Comparison of ENCODE assay signal across 19 cellular contexts in genomic region chr1:104746994-104747393, GRCh38.
DNase-seq lines count a peak whose midpoint lies in the region; ATAC-seq and TF ChIP-seq lines count a peak whose summit lies in the region.
"Had no signal": no experiment of that assay in that cellular context is flagged by ENCODE, and none has a peak within 500 bp of the region (broad histone marks: within the 10 kb centered on the region; RNA-seq: fewer than 3 reads in every experiment).

No MANE protein-coding gene starts in this region.

- in situ Hi-C loops in ACHN (cut with HindIII; ENCODE audit: low pct_ligation_motif_present, low pct_unique_long_range_greater_than_20kb, low sequenced_read_pairs) = no loop called here

- 28 to 42% (median 35%) methylated on average over 2 of the region's 2 CpGs for WGBS in adrenal gland, 4 donors

- H3K36me3 ChIP-seq in adrenal gland (replicated peaks in 1 of 2) (no peaks in the 10 kb centered on the region), uterus (no peaks in the 10 kb centered on the region)
- H3K36me3 ChIP-seq: neutrophil, thyroid gland had no signal

- H3K9me3 ChIP-seq in adrenal gland (replicated peaks in 1 of 3) (no peaks in the 10 kb centered on the region), uterus (no peaks in the 10 kb centered on the region)
- H3K9me3 ChIP-seq: body of pancreas, neutrophil, thyroid gland had no signal

- intact Hi-C loops in adrenal gland (cut with DNase I) = no loop called here
- intact Hi-C loops in uterus (cut with DNase I; ENCODE audit: low total_unique reads) = no loop called here

- no peaks in the 10 kb centered on the region for H3K27me3 ChIP-seq in adrenal gland
- H3K27me3 ChIP-seq in uterus = no peaks in the 10 kb centered on the region
- H3K27me3 ChIP-seq: body of pancreas, neutrophil, thyroid gland had no signal

- H3K4me3 ChIP-seq in adrenal gland (no peak overlapping the region), uterus (no peak overlapping the region)
- H3K4me3 ChIP-seq: body of pancreas, thyroid gland had no signal

- H3K4me1 ChIP-seq in adrenal gland (replicated peaks in 1 of 2) (no peaks in the 10 kb centered on the region), uterus (no peaks in the 10 kb centered on the region)
- H3K4me1 ChIP-seq: body of pancreas, thyroid gland had no signal

- TF ChIP-seq POLR2A in adrenal gland (IDR thresholded peaks at IDR 0.05) (no peak), uterus (IDR thresholded peaks at IDR 0.05) (no peak)

- TF ChIP-seq CTCF in adrenal gland (IDR thresholded peaks at IDR 0.05) (no peak), uterus (IDR thresholded peaks at IDR 0.05) (no peak)

- ATAC-seq in GM18511 (IDR thresholded peaks at IDR 0.05; ENCODE audit: unreplicated experiment) = peak; percentile 79
- ATAC-seq in GM19463 (IDR thresholded peaks at IDR 0.05; ENCODE audit: unreplicated experiment) = peak; percentile 57
- ATAC-seq in HG02798 (IDR thresholded peaks at IDR 0.05; ENCODE audit: poor library complexity, unreplicated experiment) = peak; percentile 50
- peak; percentile 47 for ATAC-seq in HG03442 (IDR thresholded peaks at IDR 0.05; ENCODE audit: unreplicated experiment)
- ATAC-seq: activated CD4-positive, CD25-positive, alpha-beta regulatory T cell treated with anti-CD3 and anti-CD28 coated beads, Interleukin-2, amount 50 U/mL, for 24 hours; body of pancreas; sciatic nerve; T-helper 17 cell had no signal

- DNase-seq in adrenal gland = no peak
- DNase-seq in ACHN = no peak
- no peak for DNase-seq in 8988T
- no peak for DNase-seq in uterus
- DNase-seq: activated naive CD4-positive, alpha-beta T cell treated with anti-CD3 and anti-CD28 coated beads, Interleukin-2, amount 10 ng/mL, durations not matched to agents 7 days and 5 days; body of pancreas; kidney; NCI-H2029; NCI-H748 treated with DMSO at 0.1 percent for 48 hours; stimulated activated CD4-positive, alpha-beta T cell treated with anti-CD3 and anti-CD28 coated beads, Interleukin-4, amount 100 ng/mL, for 1 hour; T-helper 17 cell; thyroid gland had no signal

- H3K27ac ChIP-seq in adrenal gland = no peak overlapping the region
- no peak overlapping the region for H3K27ac ChIP-seq in uterus
- H3K27ac ChIP-seq: body of pancreas, neutrophil, thyroid gland had no signal
